20 cellular contexts compared by ENCODE assay signal in the genomic region with DNA sequence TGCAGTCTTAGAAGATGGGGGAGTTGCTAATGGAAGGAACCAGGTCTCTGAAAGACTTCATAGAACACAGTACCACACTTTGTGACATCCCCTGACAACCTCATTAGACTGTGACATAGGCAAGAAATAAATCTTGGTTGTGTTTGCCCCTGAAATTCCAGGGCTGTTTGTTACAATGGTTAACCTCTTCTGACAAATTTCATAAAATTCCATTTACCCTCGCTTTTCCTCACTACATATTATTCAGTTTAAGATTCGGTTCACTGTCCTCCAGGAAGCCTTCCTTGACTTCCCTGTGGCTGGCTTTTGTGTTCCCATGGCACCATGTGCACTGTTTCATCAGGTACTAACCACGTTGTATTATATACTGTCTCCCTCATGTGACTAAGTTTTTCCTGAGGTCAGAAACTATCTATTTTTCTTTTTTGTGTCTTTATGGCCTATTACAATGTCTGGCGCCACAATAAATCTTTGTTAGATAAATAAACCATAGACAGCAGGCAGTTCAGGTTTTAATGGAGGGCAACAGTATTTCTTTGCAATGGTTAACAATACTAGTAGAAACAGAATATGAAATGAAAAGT. TPM values are rescaled to one million over a fixed set of nuclear protein-coding genes. Genes with fewer than 3 reads are reported as not detected.
"Had no signal": no experiment of that assay in that cellular context is flagged by ENCODE, and none has a peak within 500 bp of the region (broad histone marks: within the 10 kb centered on the region; RNA-seq: fewer than 3 reads in every experiment).

No MANE protein-coding gene starts in this region.

- H3K9me3 Mint-ChIP-seq: activated CD4-positive, alpha-beta memory T cell treated with anti-CD3 and anti-CD28 coated beads, Interleukin-2, amount 10 ng/mL, durations not matched to agents 7 days and 5 days; activated naive CD8-positive, alpha-beta T cell treated with anti-CD3 and anti-CD28 coated beads, Interleukin-2, amount 50 U/mL, for 24 hours; natural killer cell had no signal

- H3K27me3 ChIP-seq: thyroid gland, uterus had no signal

- H3K36me3 Mint-ChIP-seq: natural killer cell had no signal

- H3K9me3 ChIP-seq: thyroid gland, uterus had no signal

- H3K27me3 Mint-ChIP-seq: activated CD4-positive, alpha-beta memory T cell treated with anti-CD3 and anti-CD28 coated beads, Interleukin-2, amount 10 ng/mL, durations not matched to agents 7 days and 5 days; activated naive CD8-positive, alpha-beta T cell treated with anti-CD3 and anti-CD28 coated beads, Interleukin-2, amount 50 U/mL, for 24 hours; progenitor cell of endocrine pancreas had no signal

- H3K4me3 Mint-ChIP-seq: activated CD4-positive, alpha-beta memory T cell treated with anti-CD3 and anti-CD28 coated beads, Interleukin-2, amount 10 ng/mL, durations not matched to agents 7 days and 5 days; activated naive CD8-positive, alpha-beta T cell treated with anti-CD3 and anti-CD28 coated beads, Interleukin-2, amount 50 U/mL, for 24 hours; natural killer cell had no signal

- H3K27ac Mint-ChIP-seq: activated CD4-positive, alpha-beta memory T cell treated with anti-CD3 and anti-CD28 coated beads, Interleukin-2, amount 10 ng/mL, durations not matched to agents 7 days and 5 days; activated naive CD8-positive, alpha-beta T cell treated with anti-CD3 and anti-CD28 coated beads, Interleukin-2, amount 50 U/mL, for 24 hours; natural killer cell; progenitor cell of endocrine pancreas had no signal

- H3K36me3 ChIP-seq: thyroid gland, uterus had no signal

- H3K4me3 ChIP-seq: smooth muscle cell, thyroid gland, uterus had no signal

- H3K4me1 ChIP-seq: thyroid gland, uterus had no signal

- H3K4me2 ChIP-seq: smooth muscle cell had no signal

- DNase-seq: activated CD4-positive, alpha-beta memory T cell treated with anti-CD3 and anti-CD28 coated beads, Interleukin-2, amount 10 ng/mL, durations not matched to agents 7 days and 5 days; activated CD4-positive, alpha-beta T cell treated with anti-CD3 and anti-CD28 coated beads for 1 hour; activated naive CD4-positive, alpha-beta T cell; activated naive CD8-positive, alpha-beta T cell treated with anti-CD3 and anti-CD28 coated beads, Interleukin-2, amount 50 U/mL, for 24 hours; cortex of kidney; effector memory CD4-positive, alpha-beta T cell; left cardiac atrium; natural killer cell; occipital lobe; right cardiac atrium; T1000; thyroid gland; uterus had no signal

- ATAC-seq: activated naive CD8-positive, alpha-beta T cell treated with anti-CD3 and anti-CD28 coated beads, Interleukin-2, amount 50 U/mL, for 24 hours; left cardiac atrium; natural killer cell; right cardiac atrium had no signal

- H3K27ac ChIP-seq: thyroid gland, uterus had no signal

RNA-seq across cellular contexts. Expression of a gene that starts 54.2 kb away (rescaled TPM):
- total RNA-seq: activated CD4-positive, alpha-beta memory T cell treated with anti-CD3 and anti-CD28 coated beads, Interleukin-2, amount 10 ng/mL, durations not matched to agents 7 days and 5 days; astrocyte; cardiac septum; left cardiac atrium; lung microvascular endothelial cell; mononuclear cell; natural killer cell; occipital lobe; progenitor cell of endocrine pancreas; right cardiac atrium; smooth muscle cell; thyroid gland; uterus had no signal
- polyA plus RNA-seq: esophagus, right cardiac atrium, smooth muscle cell had no signal
